ENCODE assay signal across 8 cellular contexts in the genomic region with DNA sequence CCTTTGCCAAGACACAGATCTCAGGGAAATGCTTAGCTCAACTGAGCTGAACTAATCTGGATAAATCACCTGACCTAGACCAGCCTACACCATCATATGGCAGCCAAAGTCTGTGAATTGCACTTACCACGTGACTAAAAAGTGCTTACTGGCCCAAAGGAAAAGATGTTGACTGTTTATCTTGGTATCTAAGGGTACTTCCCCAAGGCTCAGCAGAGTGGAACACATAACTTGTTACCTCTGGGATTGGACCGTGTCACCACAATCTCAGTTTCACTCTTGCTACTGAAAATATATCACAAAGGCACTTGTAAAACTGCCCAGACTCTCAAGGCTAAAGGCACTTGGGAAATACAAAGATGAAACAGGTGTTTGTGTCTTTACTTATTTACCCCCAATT. TPM values are rescaled to one million over a fixed set of nuclear protein-coding genes. Genes with fewer than 3 reads are reported as not detected.
DNase-seq lines count a peak whose midpoint lies in the region; ATAC-seq and TF ChIP-seq lines count a peak whose summit lies in the region.
"Not testable (repeated sequence)": the region's sequence is repeated elsewhere in the genome, so short reads cannot be mapped to it uniquely, and the experiment has no call there.

No MANE protein-coding gene starts in this region.

- BruUV-seq in mammary epithelial cell (replicated peaks; lab: Mats Ljungman, UMichigan) = not testable (repeated sequence)

- in situ Hi-C loops in mammary epithelial cell (cut with MboI; ENCODE audit: low sequenced_read_pairs in 2 of 2) = loop anchor here in 1 of 2 donors (25.0 kb wide), 1 partner anchor 663 kb away; a partner anchor contains a TSS

- H3K79me2 ChIP-seq in mammary epithelial cell (ENCODE audit: insufficient read depth, low read length) = not testable (repeated sequence)

- intact Hi-C loops in mammary epithelial cell (cut with micrococcal nuclease); upper lobe of right lung (cut with DNase I): not testable (repeated sequence)

- not testable (repeated sequence) for H2AFZ ChIP-seq in mammary epithelial cell (ENCODE audit: low read depth, low read length)

- peaks cover 51% of the 10 kb centered on the region for H3K27me3 Mint-ChIP-seq in T-helper 2 cell treated with Interferon-gamma antibody and Interleukin-4, amounts not matched to agents 5 μg/mL and 100 μg/mL, for 36 hours (ENCODE audit: low read depth)

- dilution Hi-C loops in mammary epithelial cell (cut with HindIII; ENCODE audit: low sequenced_read_pairs) = loop anchor here (5.0 kb wide), 1 partner anchor 73 kb away; no protein-coding TSS in a partner anchor

- not testable (repeated sequence) for H3K27ac ChIP-seq in mammary epithelial cell (ENCODE audit: insufficient read depth, low read depth, low read length)
- peak overlapping the region; percentile 33 for H3K27ac ChIP-seq in upper lobe of right lung

- not testable (repeated sequence) for H3K27me3 ChIP-seq in mammary epithelial cell (ENCODE audit: insufficient read depth, low read length); upper lobe of right lung

- not testable (repeated sequence) for H3K4me1 ChIP-seq in mammary epithelial cell (ENCODE audit: insufficient read depth, low read length); upper lobe of right lung

- 25% methylated on average over 2 of the region's 2 CpGs for WGBS in mammary epithelial cell (ENCODE audit: low coverage, missing lambda C conversion rate)

- not testable (repeated sequence) for H3K9me3 ChIP-seq in mammary epithelial cell (replicated peaks; ENCODE audit: insufficient read depth, low read length); upper lobe of right lung

- H3K4me3 Mint-ChIP-seq in T-helper 2 cell treated with Interferon-gamma antibody and Interleukin-4, amounts not matched to agents 5 μg/mL and 100 μg/mL, for 36 hours = not testable (repeated sequence)

- H3K4me3 ChIP-seq in mammary epithelial cell (replicated peaks in 1 of 3; ENCODE audit: insufficient read depth in 1 of 3, low read depth in 2 of 3, low read length in 3 of 3); upper lobe of right lung: not testable (repeated sequence)

- not testable (repeated sequence) for H3K9me3 Mint-ChIP-seq in T-helper 2 cell treated with Interferon-gamma antibody and Interleukin-4, amounts not matched to agents 5 μg/mL and 100 μg/mL, for 36 hours

- CTCF ChIA-PET in mammary epithelial cell (lab: Charles Lee; ENCODE audit: low non-redundant PET) = not testable (repeated sequence)

- not testable (repeated sequence) for H3K9ac ChIP-seq in mammary epithelial cell (ENCODE audit: insufficient read depth, low read length)

- TF ChIP-seq POLR2A in GM18505 (IDR thresholded peaks at IDR 0.05; ENCODE audit: borderline replicate concordance, extremely low read depth, insufficient read depth, insufficient read length) = not testable (repeated sequence)

- not testable (repeated sequence) for H3K4me2 ChIP-seq in mammary epithelial cell (ENCODE audit: insufficient read depth, low read depth, low read length)

- H3K27ac Mint-ChIP-seq in T-helper 2 cell treated with Interferon-gamma antibody and Interleukin-4, amounts not matched to agents 5 μg/mL and 100 μg/mL, for 36 hours = peak overlapping the region; percentile 39

- ATAC-seq in GM18505 (IDR thresholded peaks at IDR 0.05; ENCODE audit: unreplicated experiment) (peak; percentile 88), GM19463 (IDR thresholded peaks at IDR 0.05; ENCODE audit: unreplicated experiment) (peak; percentile 96), HG02840 (IDR thresholded peaks at IDR 0.05; ENCODE audit: low FRiP score, unreplicated experiment) (peak; percentile 86), HG03439 (IDR thresholded peaks at IDR 0.05; ENCODE audit: unreplicated experiment) (peak; percentile 89), upper lobe of right lung (peak; percentile 89)

- not testable (repeated sequence) for H3K36me3 ChIP-seq in mammary epithelial cell (ENCODE audit: insufficient read depth, low read length); upper lobe of right lung

- H3K36me3 Mint-ChIP-seq in T-helper 2 cell treated with Interferon-gamma antibody and Interleukin-4, amounts not matched to agents 5 μg/mL and 100 μg/mL, for 36 hours (ENCODE audit: low read depth) = not testable (repeated sequence)

- peaks cover 23% of the 10 kb centered on the region for H3K4me1 Mint-ChIP-seq in T-helper 2 cell treated with Interferon-gamma antibody and Interleukin-4, amounts not matched to agents 5 μg/mL and 100 μg/mL, for 36 hours (ENCODE audit: low read depth)

- not testable (repeated sequence) for H4K20me1 ChIP-seq in mammary epithelial cell (ENCODE audit: insufficient read depth, low read length)

- TF ChIP-seq CTCF in mammary epithelial cell (conservative IDR thresholded peaks at IDR 0.05 in 1 of 2, IDR thresholded peaks at IDR 0.05 in 1 of 2; ENCODE audit: extremely low read depth in 1 of 2, insufficient read depth in 1 of 2, low read depth in 1 of 2, low read length in 2 of 2); upper lobe of right lung (IDR thresholded peaks at IDR 0.05): not testable (repeated sequence)

- peak; percentile 70 for DNase-seq in T-helper 2 cell treated with Interferon-gamma antibody and Interleukin-4, amounts not matched to agents 5 μg/mL and 100 μg/mL, for 36 hours (ENCODE audit: low spot score)
- DNase-seq in mammary epithelial cell (peak; percentile 16), medulla oblongata (ENCODE audit: extremely low spot score) (peak; percentile 35)
- not testable (repeated sequence) for DNase-seq in upper lobe of right lung

RNA-seq across cellular contexts. Expression of a gene that starts 18.8 kb away (rescaled TPM):
- total RNA-seq in mammary epithelial cell = 10 to 100 TPM; 38.1 to 48.5 TPM
- 18.9 TPM for polyA plus RNA-seq in mammary epithelial cell
- polyA minus RNA-seq in mammary epithelial cell = 16.0 TPM
- total RNA-seq in upper lobe of right lung = 31.4 TPM

RNA-seq across cellular contexts. Expression of a gene that starts 26.9 kb away (rescaled TPM):
- 10 to 100 TPM; 28.8 to 30.2 TPM for total RNA-seq in mammary epithelial cell
- polyA plus RNA-seq in mammary epithelial cell = 47.9 TPM
- polyA minus RNA-seq in mammary epithelial cell = 69.8 TPM
- 140 TPM for total RNA-seq in upper lobe of right lung
